In genomic region chr16:87379312-87379752, GRCh38 we compare ENCODE assay signal across 1 cellular context.
TF ChIP-seq lines count a peak whose summit lies in the region.

No MANE protein-coding gene starts in this region.

TF ChIP-seq in HepG2, 621 proteins besides CTCF, POLR2A, EP300 and RAD21 (continued from another document and continues in another):
- TF ChIP-seq HOMEZ (CRISPR knock-in tag; IDR thresholded peaks at IDR 0.05; ENCODE audit: low read depth) (peak; percentile 17; the same call in 1 of the 2 replicates), FOXA3 (CRISPR knock-in tag; IDR thresholded peaks at IDR 0.05) (peak; percentile 96), UBTF (CRISPR knock-in tag; IDR thresholded peaks at IDR 0.05) (peak; percentile 44; the same call in 1 of the 2 replicates), HOXA3 (CRISPR knock-in tag; IDR thresholded peaks at IDR 0.05) (peak; percentile 60), NFIC (IDR thresholded peaks at IDR 0.05; ENCODE audit: low read length) (0 out of 2 replicates have a peak, but pooled peaks have one; percentile 23), SIX1 (CRISPR knock-in tag; IDR thresholded peaks at IDR 0.05; ENCODE audit: borderline replicate concordance) (peak; percentile 44; the same call in 1 of the 2 replicates), KMT2A (CRISPR knock-in tag; IDR thresholded peaks at IDR 0.05) (0 out of 2 replicates have a peak, but pooled peaks have one; percentile 26), ZNF784 (CRISPR knock-in tag; IDR thresholded peaks at IDR 0.05; ENCODE audit: borderline replicate concordance) (0 out of 2 replicates have a peak, but pooled peaks have one; percentile 13), MIXL1 (CRISPR knock-in tag; IDR thresholded peaks at IDR 0.05) (peak; percentile 87), ZGPAT (CRISPR knock-in tag; IDR thresholded peaks at IDR 0.05) (peak; percentile 50), RARA (CRISPR knock-in tag; IDR thresholded peaks at IDR 0.05) (peak; percentile 94), TCF7 (IDR thresholded peaks at IDR 0.05; ENCODE audit: low read depth) (0 out of 2 replicates have a peak, but pooled peaks have one; percentile 49), TFE3 (CRISPR knock-in tag; IDR thresholded peaks at IDR 0.05) (peak; percentile 91; the same call in 1 of the 2 replicates), HDAC2 (CRISPR knock-in tag; IDR thresholded peaks at IDR 0.05) (peak; percentile 90), CEBPG (CRISPR knock-in tag; IDR thresholded peaks at IDR 0.05) (0 out of 2 replicates have a peak, but pooled peaks have one; percentile 2), THAP11 (CRISPR knock-in tag; IDR thresholded peaks at IDR 0.05) (peak; percentile 58; the same call in 1 of the 2 replicates), FOXA1 (IDR thresholded peaks at IDR 0.05) (peak; percentile 51), FOXA1 (CRISPR knock-in tag; IDR thresholded peaks at IDR 0.05) (peak; percentile 95), ISX (CRISPR knock-in tag; conservative IDR thresholded peaks at IDR 0.05) (0 out of 2 replicates have a peak, but pooled peaks have one; percentile 27), E2F1 (CRISPR knock-in tag; IDR thresholded peaks at IDR 0.05) (0 out of 2 replicates have a peak, but pooled peaks have one; percentile 49), SOX13 (IDR thresholded peaks at IDR 0.05) (peak; percentile 65), SOX13 (CRISPR knock-in tag; conservative IDR thresholded peaks at IDR 0.05 in 1 of 2, IDR thresholded peaks at IDR 0.05 in 1 of 2) (peak in 1 of 2 experiments; percentile 95; a peak in 2 of 4 replicates), POGK (CRISPR knock-in tag; conservative IDR thresholded peaks at IDR 0.05) (0 out of 2 replicates have a peak, but pooled peaks have one; percentile 12), ZNF609 (CRISPR knock-in tag; IDR thresholded peaks at IDR 0.05; ENCODE audit: borderline replicate concordance) (peak; percentile 60; the same call in 1 of the 2 replicates), PAXIP1 (CRISPR knock-in tag; conservative IDR thresholded peaks at IDR 0.05) (peak; percentile 59)
- TF ChIP-seq, protein P1, sequence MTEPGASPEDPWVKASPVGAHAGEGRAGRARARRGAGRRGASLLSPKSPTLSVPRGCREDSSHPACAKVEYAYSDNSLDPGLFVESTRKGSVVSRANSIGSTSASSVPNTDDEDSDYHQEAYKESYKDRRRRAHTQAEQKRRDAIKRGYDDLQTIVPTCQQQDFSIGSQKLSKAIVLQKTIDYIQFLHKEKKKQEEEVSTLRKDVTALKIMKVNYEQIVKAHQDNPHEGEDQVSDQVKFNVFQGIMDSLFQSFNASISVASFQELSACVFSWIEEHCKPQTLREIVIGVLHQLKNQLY (CRISPR knock-in tag; IDR thresholded peaks at IDR 0.05) = peak; percentile 60; the same call in 1 of the 2 replicates
- TF ChIP-seq, protein P2, sequence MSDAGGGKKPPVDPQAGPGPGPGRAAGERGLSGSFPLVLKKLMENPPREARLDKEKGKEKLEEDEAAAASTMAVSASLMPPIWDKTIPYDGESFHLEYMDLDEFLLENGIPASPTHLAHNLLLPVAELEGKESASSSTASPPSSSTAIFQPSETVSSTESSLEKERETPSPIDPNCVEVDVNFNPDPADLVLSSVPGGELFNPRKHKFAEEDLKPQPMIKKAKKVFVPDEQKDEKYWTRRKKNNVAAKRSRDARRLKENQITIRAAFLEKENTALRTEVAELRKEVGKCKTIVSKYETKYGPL (CRISPR knock-in tag; IDR thresholded peaks at IDR 0.05) = 0 out of 2 replicates have a peak, but pooled peaks have one; percentile 43
- TF ChIP-seq, protein P3, sequence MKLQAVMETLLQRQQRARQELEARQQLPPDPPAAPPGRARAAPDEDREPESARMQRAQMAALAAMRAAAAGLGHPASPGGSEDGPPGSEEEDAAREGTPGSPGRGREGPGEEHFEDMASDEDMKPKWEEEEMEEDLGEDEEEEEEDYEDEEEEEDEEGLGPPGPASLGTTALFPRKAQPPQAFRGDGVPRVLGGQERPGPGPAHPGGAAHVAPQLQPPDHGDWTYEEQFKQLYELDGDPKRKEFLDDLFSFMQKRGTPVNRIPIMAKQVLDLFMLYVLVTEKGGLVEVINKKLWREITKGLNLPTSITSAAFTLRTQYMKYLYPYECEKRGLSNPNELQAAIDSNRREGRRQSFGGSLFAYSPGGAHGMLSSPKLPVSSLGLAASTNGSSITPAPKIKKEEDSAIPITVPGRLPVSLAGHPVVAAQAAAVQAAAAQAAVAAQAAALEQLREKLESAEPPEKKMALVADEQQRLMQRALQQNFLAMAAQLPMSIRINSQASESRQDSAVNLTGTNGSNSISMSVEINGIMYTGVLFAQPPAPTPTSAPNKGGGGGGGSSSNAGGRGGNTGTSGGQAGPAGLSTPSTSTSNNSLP (IDR thresholded peaks at IDR 0.05; ENCODE audit: low read depth, low read length) = peak; percentile 45; the same call in 1 of the 2 replicates
